In the genomic region with DNA sequence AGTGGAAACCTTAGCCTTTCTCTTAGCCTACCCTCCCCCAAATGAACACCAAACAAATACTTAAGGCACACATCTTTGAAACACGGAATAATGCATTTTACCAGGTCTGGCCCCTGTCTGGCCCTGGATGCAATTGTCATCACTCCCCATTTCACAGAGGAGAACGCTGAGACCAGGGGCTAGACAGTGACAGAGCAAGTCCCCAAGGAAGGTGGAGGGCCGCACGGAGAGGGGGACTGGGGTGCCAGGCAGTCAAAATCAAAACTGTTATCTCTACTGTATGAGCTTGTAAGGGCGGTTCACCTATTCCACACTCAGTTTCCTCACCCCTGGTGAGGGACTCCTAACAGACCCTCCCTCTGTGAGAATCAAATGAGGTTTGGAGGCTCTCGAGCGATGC, we compare ENCODE assay signal across 19 cellular contexts.
DNase-seq lines count a peak whose midpoint lies in the region; ATAC-seq and TF ChIP-seq lines count a peak whose summit lies in the region.
"Had no signal": no experiment of that assay in that cellular context is flagged by ENCODE, and none has a peak within 500 bp of the region (broad histone marks: within the 10 kb centered on the region; RNA-seq: fewer than 3 reads in every experiment).

No MANE protein-coding gene starts in this region.

- H3K9me2 ChIP-seq in GM23338 (ENCODE audit: insufficient read depth): 0 out of 2 replicates have a peak, but pooled peaks cover 10% of the 10 kb centered on the region

- H2BK12ac ChIP-seq in neuronal stem cell (ENCODE audit: low read length): no peak overlapping the region

- H3K27me3 ChIP-seq in neuronal stem cell (ENCODE audit: control insufficient read depth in 3 of 3, insufficient read depth in 3 of 3, low read depth in 1 of 3, low read length in 3 of 3) (peaks cover 0 to 8% (median 0%) of the 10 kb centered on the region in 3 experiments), GM23338 (ENCODE audit: insufficient read depth) (peaks cover 16% of the 10 kb centered on the region; the same call in 1 of the 2 replicates)
- H3K27me3 ChIP-seq: BLaER1 treated with 17β-estradiol and CSF1 and Interleukin-3, amounts not matched to agents 10 nM and 100 nM had no signal

- no CpG with 5 or more reads among the region's 7 CpGs for WGBS in neuronal stem cell (ENCODE audit: extremely low coverage in 2 of 2, insufficient read length in 2 of 2, insufficient replicate concordance in 1 of 2), 2 donors

- H3K79me1 ChIP-seq in neuronal stem cell (ENCODE audit: low read depth, low read length): no peaks in the 10 kb centered on the region

- no peaks in the 10 kb centered on the region for H3K4me1 Mint-ChIP-seq in activated CD8-positive, alpha-beta memory T cell treated with anti-CD3 and anti-CD28 coated beads, Interleukin-2, amount 10 ng/mL, durations not matched to agents 7 days and 5 days
- no peaks in the 10 kb centered on the region; the same call in 2 of the 3 replicates for H3K4me1 Mint-ChIP-seq in GM23338
- H3K4me1 Mint-ChIP-seq in activated naive CD4-positive, alpha-beta T cell treated with anti-CD3 and anti-CD28 coated beads for 36 hours (ENCODE audit: low read depth): no peaks in the 10 kb centered on the region
- H3K4me1 Mint-ChIP-seq: B cell had no signal

- no peak for ATAC-seq in activated CD8-positive, alpha-beta memory T cell treated with anti-CD3 and anti-CD28 coated beads, Interleukin-2, amount 10 ng/mL, durations not matched to agents 7 days and 5 days
- ATAC-seq in HG03196 (IDR thresholded peaks at IDR 0.05; ENCODE audit: unreplicated experiment) (no peak), GM23338 (no peak)
- ATAC-seq: A549; CD8-positive, alpha-beta T cell had no signal

- H3K4me2 ChIP-seq in neuronal stem cell (ENCODE audit: insufficient read depth, low read length, poor library complexity, severe bottlenecking) (no peak overlapping the region), GM23338 (no peak overlapping the region)
- H3K4me2 ChIP-seq: A549; BLaER1 treated with 17β-estradiol and CSF1 and Interleukin-3, amounts not matched to agents 10 nM and 100 nM had no signal

- H3K79me2 ChIP-seq in GM23338 (replicated peaks; ENCODE audit: insufficient read depth): no peaks in the 10 kb centered on the region

- H3K4ac ChIP-seq in neuronal stem cell (ENCODE audit: low read length): no peak overlapping the region

- peak overlapping the region; percentile 35 for H2AK5ac ChIP-seq in neuronal stem cell (ENCODE audit: low read depth, low read length)

- peak; percentile 15 for DNase-seq in activated CD8-positive, alpha-beta memory T cell treated with anti-CD3 and anti-CD28 coated beads, Interleukin-2, amount 10 ng/mL, durations not matched to agents 7 days and 5 days
- DNase-seq in activated CD8-positive, alpha-beta memory T cell treated with anti-CD3 and anti-CD28 coated beads, Interleukin-2, amount 50 U/mL, for 48 hours: no peak
- DNase-seq in islet precursor cell (peak; percentile 19), neuronal stem cell (ENCODE audit: low spot score) (no peak), GM23338 (ENCODE audit: low spot score) (no peak)
- DNase-seq in activated naive CD4-positive, alpha-beta T cell treated with anti-CD3 and anti-CD28 coated beads for 36 hours: no peak
- DNase-seq: AML-193; Caco-2; Calu3; CD4-positive, alpha-beta T cell; CD8-positive, alpha-beta T cell; DMS79 treated with DMSO at 0.1 percent for 48 hours; GF-D8 had no signal

- no peak overlapping the region for H3K14ac ChIP-seq in neuronal stem cell (ENCODE audit: low read length)

- no peaks in the 10 kb centered on the region for H3F3A ChIP-seq in GM23338 (replicated peaks; ENCODE audit: low read depth)

- H3K9me3 ChIP-seq in neuronal stem cell (replicated peaks in 1 of 2; ENCODE audit: control insufficient read depth in 2 of 2, insufficient read depth in 1 of 2, low read depth in 1 of 2, low read length in 2 of 2): peaks cover 2 to 4% of the 10 kb centered on the region in 2 donors
- H3K9me3 ChIP-seq: A549 had no signal

- H3K4me3 Mint-ChIP-seq in activated CD8-positive, alpha-beta memory T cell treated with anti-CD3 and anti-CD28 coated beads, Interleukin-2, amount 10 ng/mL, durations not matched to agents 7 days and 5 days: no peak overlapping the region
- H3K4me3 Mint-ChIP-seq in GM23338: no peak overlapping the region
- H3K4me3 Mint-ChIP-seq in activated naive CD4-positive, alpha-beta T cell treated with anti-CD3 and anti-CD28 coated beads for 36 hours: no peak overlapping the region
- H3K4me3 Mint-ChIP-seq: B cell; CD4-positive, alpha-beta T cell; CD8-positive, alpha-beta T cell had no signal

- H3K4me1 ChIP-seq in neuronal stem cell (ENCODE audit: control insufficient read depth in 2 of 2, insufficient read depth in 1 of 2, low read depth in 1 of 2, low read length in 2 of 2) (peaks cover 0 to 1% of the 10 kb centered on the region in 2 donors), GM23338 (ENCODE audit: insufficient read depth) (no peaks in the 10 kb centered on the region)
- H3K4me1 ChIP-seq: A549; BLaER1 treated with 17β-estradiol and CSF1 and Interleukin-3, amounts not matched to agents 10 nM and 100 nM; Caco-2 had no signal

- no peak overlapping the region for H3K23ac ChIP-seq in neuronal stem cell (ENCODE audit: low read depth, low read length, poor library complexity)

- no peak overlapping the region for H3K27ac Mint-ChIP-seq in activated CD8-positive, alpha-beta memory T cell treated with anti-CD3 and anti-CD28 coated beads, Interleukin-2, amount 10 ng/mL, durations not matched to agents 7 days and 5 days
- H3K27ac Mint-ChIP-seq in GM23338: no peak overlapping the region
- H3K27ac Mint-ChIP-seq in activated naive CD4-positive, alpha-beta T cell treated with anti-CD3 and anti-CD28 coated beads for 36 hours: no peak overlapping the region
- H3K27ac Mint-ChIP-seq: B cell; CD4-positive, alpha-beta T cell; CD8-positive, alpha-beta T cell had no signal

- peak overlapping the region; percentile 30 for H2BK5ac ChIP-seq in neuronal stem cell (ENCODE audit: low read length)

- no peaks in the 10 kb centered on the region for H3K9me3 Mint-ChIP-seq in activated CD8-positive, alpha-beta memory T cell treated with anti-CD3 and anti-CD28 coated beads, Interleukin-2, amount 10 ng/mL, durations not matched to agents 7 days and 5 days (ENCODE audit: low read depth)
- H3K9me3 Mint-ChIP-seq in GM23338: peaks cover 5% of the 10 kb centered on the region; the same call in 2 of the 3 replicates
- H3K9me3 Mint-ChIP-seq in activated naive CD4-positive, alpha-beta T cell treated with anti-CD3 and anti-CD28 coated beads for 36 hours: peaks cover 2% of the 10 kb centered on the region

- intact Hi-C loops in activated naive CD4-positive, alpha-beta T cell treated with anti-CD3 and anti-CD28 coated beads for 36 hours (cut with micrococcal nuclease): no loop called here

- H3K27me3 Mint-ChIP-seq in activated CD8-positive, alpha-beta memory T cell treated with anti-CD3 and anti-CD28 coated beads, Interleukin-2, amount 10 ng/mL, durations not matched to agents 7 days and 5 days: no peaks in the 10 kb centered on the region
- H3K27me3 Mint-ChIP-seq in GM23338 (ENCODE audit: insufficient read depth, low read depth, poor library complexity): peaks cover 8% of the 10 kb centered on the region
- no peaks in the 10 kb centered on the region for H3K27me3 Mint-ChIP-seq in activated naive CD4-positive, alpha-beta T cell treated with anti-CD3 and anti-CD28 coated beads for 36 hours (ENCODE audit: low read depth)
- H3K27me3 Mint-ChIP-seq: CD4-positive, alpha-beta T cell had no signal

- no peak overlapping the region for H3K18ac ChIP-seq in neuronal stem cell (ENCODE audit: low read length)

- H2AFZ ChIP-seq in neuronal stem cell (ENCODE audit: low read length): no peak overlapping the region
- no peak overlapping the region for H2AFZ ChIP-seq in GM23338

- no peak overlapping the region for H3K27ac ChIP-seq in neuronal stem cell (replicated peaks; ENCODE audit: low read length)
- H3K27ac ChIP-seq in GM23338 (ENCODE audit: low read depth): no peak overlapping the region
- H3K27ac ChIP-seq: 22Rv1; A549; BLaER1 treated with 17β-estradiol and CSF1 and Interleukin-3, amounts not matched to agents 10 nM and 100 nM; C4-2B had no signal

- no peak overlapping the region for H2BK15ac ChIP-seq in neuronal stem cell (ENCODE audit: low read length)

- no peaks in the 10 kb centered on the region for H4K20me1 ChIP-seq in GM23338 (replicated peaks; ENCODE audit: insufficient read depth)
- H4K20me1 ChIP-seq: BLaER1 treated with 17β-estradiol and CSF1 and Interleukin-3, amounts not matched to agents 10 nM and 100 nM had no signal

- H4K8ac ChIP-seq in neuronal stem cell (ENCODE audit: low read depth, low read length): no peak overlapping the region

- CTCF ChIA-PET in activated CD8-positive, alpha-beta memory T cell treated with anti-CD3 and anti-CD28 coated beads, Interleukin-2, amount 10 ng/mL, durations not matched to agents 7 days and 5 days (lab: Charles Lee): no interaction called here
- CTCF ChIA-PET in activated naive CD4-positive, alpha-beta T cell treated with anti-CD3 and anti-CD28 coated beads for 36 hours (lab: Charles Lee): no interaction called here

- no peak overlapping the region for H4K91ac ChIP-seq in neuronal stem cell (ENCODE audit: low read depth, low read length, poor library complexity)

- H3K4me3 ChIP-seq in neuronal stem cell (ENCODE audit: low read length in 2 of 2) (no peak overlapping the region), GM23338 (no peak overlapping the region)
- H3K4me3 ChIP-seq: A549; BLaER1 treated with 17β-estradiol and CSF1 and Interleukin-3, amounts not matched to agents 10 nM and 100 nM had no signal

- no peaks in the 10 kb centered on the region for H3K36me3 Mint-ChIP-seq in activated CD8-positive, alpha-beta memory T cell treated with anti-CD3 and anti-CD28 coated beads, Interleukin-2, amount 10 ng/mL, durations not matched to agents 7 days and 5 days
- no peaks in the 10 kb centered on the region for H3K36me3 Mint-ChIP-seq in GM23338 (ENCODE audit: low read depth)
- no peaks in the 10 kb centered on the region for H3K36me3 Mint-ChIP-seq in activated naive CD4-positive, alpha-beta T cell treated with anti-CD3 and anti-CD28 coated beads for 36 hours (ENCODE audit: low read depth)
- H3K36me3 Mint-ChIP-seq: CD8-positive, alpha-beta T cell had no signal

- H2BK120ac ChIP-seq in neuronal stem cell (ENCODE audit: low read depth, low read length): no peak overlapping the region

- TF ChIP-seq CTCF in GM23338 (conservative IDR thresholded peaks at IDR 0.05; ENCODE audit: low read depth in 2 of 2): no peak

- H3K9ac ChIP-seq in neuronal stem cell (ENCODE audit: low read depth, low read length, poor library complexity): no peak overlapping the region
- H3K9ac ChIP-seq: BLaER1 treated with 17β-estradiol and CSF1 and Interleukin-3, amounts not matched to agents 10 nM and 100 nM had no signal

- no peaks in the 10 kb centered on the region for H3K36me3 ChIP-seq in neuronal stem cell (replicated peaks in 1 of 2; ENCODE audit: control insufficient read depth in 2 of 2, insufficient read depth in 2 of 2, low read length in 2 of 2)
- H3K36me3 ChIP-seq in GM23338 (ENCODE audit: insufficient read depth): no peaks in the 10 kb centered on the region
- H3K36me3 ChIP-seq: BLaER1 treated with 17β-estradiol and CSF1 and Interleukin-3, amounts not matched to agents 10 nM and 100 nM had no signal

Comparison
In these comparisons a context has a peak if more than half of its experiments do, and no peak if none do; other contexts are left out.
1. DNase-seq: peak in activated CD8-positive, alpha-beta memory T cell treated with anti-CD3 and anti-CD28 coated beads, Interleukin-2, amount 10 ng/mL, durations not matched to agents 7 days and 5 days (single experiment) and islet precursor cell (single experiment); none in activated CD8-positive, alpha-beta memory T cell treated with anti-CD3 and anti-CD28 coated beads, Interleukin-2, amount 50 U/mL, for 48 hours (single experiment), neuronal stem cell (single experiment), GM23338 (single experiment) and activated naive CD4-positive, alpha-beta T cell treated with anti-CD3 and anti-CD28 coated beads for 36 hours (single experiment).